In the genomic region with DNA sequence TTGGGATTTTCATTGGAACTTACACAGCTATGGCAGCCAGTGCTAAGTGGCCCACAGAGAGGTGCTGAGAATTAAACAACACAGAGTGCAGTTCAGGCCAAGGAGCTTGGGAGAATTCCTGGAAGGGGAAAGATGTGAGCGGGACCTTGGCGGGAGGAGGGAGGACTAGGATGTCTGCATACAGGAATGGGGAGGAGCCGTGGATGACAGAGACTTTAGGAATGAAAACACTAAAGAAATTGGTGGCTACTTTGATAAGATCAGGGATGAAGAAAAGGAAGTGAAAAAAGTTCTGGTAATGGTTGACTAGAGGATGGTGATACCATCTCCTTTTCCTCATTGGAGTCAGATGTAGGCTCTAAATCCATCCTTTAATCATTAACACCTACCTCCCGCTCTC, we compare ENCODE assay signal across 21 cellular contexts.
DNase-seq lines count a peak whose midpoint lies in the region; ATAC-seq, FAIRE-seq and TF ChIP-seq lines count a peak whose summit lies in the region.
"Had no signal": no experiment of that assay in that cellular context is flagged by ENCODE, and none has a peak within 500 bp of the region (broad histone marks: within the 10 kb centered on the region; RNA-seq: fewer than 3 reads in every experiment).

No MANE protein-coding gene starts in this region.

- peaks cover 0 to 7% (median 0%) of the 10 kb centered on the region in 11 experiments; a peak in 4 of 22 replicates for H3K9me3 ChIP-seq in BLaER1 treated with 17β-estradiol and CSF1 and Interleukin-3, amounts not matched to agents 10 nM and 100 nM (replicated peaks in 1 of 11)
- no peaks in the 10 kb centered on the region for H3K9me3 ChIP-seq in neural progenitor cell (ENCODE audit: low read depth)
- H3K9me3 ChIP-seq: adrenal gland, heart left ventricle had no signal

- H3K36me3 ChIP-seq in BLaER1 treated with 17β-estradiol and CSF1 and Interleukin-3, amounts not matched to agents 10 nM and 100 nM = no peaks in the 10 kb centered on the region
- H3K36me3 ChIP-seq in neural progenitor cell = no peaks in the 10 kb centered on the region
- H3K36me3 ChIP-seq: adrenal gland, heart left ventricle, WERI-Rb-1 had no signal

- FAIRE-seq in RCC 7860 (lab: Jason Lieb, UNC) = peak; percentile 78
- FAIRE-seq: endothelial cell of umbilical vein, urothelium cell line had no signal

- no peaks in the 10 kb centered on the region for H4K20me1 ChIP-seq in BLaER1 treated with 17β-estradiol and CSF1 and Interleukin-3, amounts not matched to agents 10 nM and 100 nM
- H4K20me1 ChIP-seq in neural progenitor cell (ENCODE audit: low read depth) = no peaks in the 10 kb centered on the region

- H3K9ac ChIP-seq in BLaER1 treated with 17β-estradiol and CSF1 and Interleukin-3, amounts not matched to agents 10 nM and 100 nM = 0 out of 22 replicates have a peak overlapping the region, but pooled peaks of 1 of the 11 experiments have one; percentile 6
- no peak overlapping the region for H3K9ac ChIP-seq in neural progenitor cell

- POLR2A ChIA-PET in T-cell (lab: Charles Lee) = no interaction called here

- H3F3A ChIP-seq in neural progenitor cell (ENCODE audit: low read depth) = peaks cover 21% of the 10 kb centered on the region

- H3K27ac Mint-ChIP-seq in neural progenitor cell = no peak overlapping the region
- H3K27ac Mint-ChIP-seq in T-cell = no peak overlapping the region
- no peak overlapping the region for H3K27ac Mint-ChIP-seq in osteocyte (ENCODE audit: unreplicated experiment)
- H3K27ac Mint-ChIP-seq: activated T-helper 17 cell treated with anti-CD3 and anti-CD28 coated beads, Interleukin-2, amount 50 U/mL, for 72 hours; GM23338; stimulated activated naive CD8-positive, alpha-beta T cell treated with anti-CD3 and anti-CD28 coated beads, Interleukin-15, Interleukin-2, amounts not matched to agents 100 ng/mL and 50 ng/mL, for 24 hours had no signal

- H3K9me3 Mint-ChIP-seq in neural progenitor cell (peaks cover 3% of the 10 kb centered on the region), T-cell (peaks cover 0 to 5% (median 0%) of the 10 kb centered on the region in 3 donors), osteocyte (ENCODE audit: unreplicated experiment) (no peaks in the 10 kb centered on the region)

- H3K4me2 ChIP-seq in BLaER1 treated with 17β-estradiol and CSF1 and Interleukin-3, amounts not matched to agents 10 nM and 100 nM = peak overlapping the region in 8 of 11 experiments; percentile 42 to 81 (median 68); a peak in 17 of 22 replicates
- no peak overlapping the region for H3K4me2 ChIP-seq in neural progenitor cell

- peaks cover 37% of the 10 kb centered on the region for H3K4me1 Mint-ChIP-seq in neural progenitor cell
- H3K4me1 Mint-ChIP-seq in T-cell = no peaks in the 10 kb centered on the region
- H3K4me1 Mint-ChIP-seq in osteocyte (ENCODE audit: unreplicated experiment) = peaks cover 39% of the 10 kb centered on the region
- H3K4me1 Mint-ChIP-seq: activated T-helper 17 cell treated with anti-CD3 and anti-CD28 coated beads, Interleukin-2, amount 50 U/mL, for 72 hours had no signal

- H3K79me2 ChIP-seq in neural progenitor cell (ENCODE audit: low read depth) = no peaks in the 10 kb centered on the region

- ATAC-seq in T-cell (replicated peaks in 1 of 4) = no peak
- ATAC-seq: activated T-helper 17 cell treated with anti-CD3 and anti-CD28 coated beads, Interleukin-2, amount 50 U/mL, for 72 hours had no signal

- H2AFZ ChIP-seq in neural progenitor cell (replicated peaks) = no peak overlapping the region

- no peaks in the 10 kb centered on the region for H3K27me3 ChIP-seq in BLaER1 treated with 17β-estradiol and CSF1 and Interleukin-3, amounts not matched to agents 10 nM and 100 nM
- no peaks in the 10 kb centered on the region for H3K27me3 ChIP-seq in neural progenitor cell
- H3K27me3 ChIP-seq: adrenal gland, heart left ventricle had no signal

- CTCF ChIA-PET in T-cell (lab: Charles Lee) = no interaction called here

- H3K27ac ChIP-seq in BLaER1 treated with 17β-estradiol and CSF1 and Interleukin-3, amounts not matched to agents 10 nM and 100 nM = no peak overlapping the region; a peak in 1 of 22 replicates
- H3K27ac ChIP-seq in neural progenitor cell = no peak overlapping the region
- H3K27ac ChIP-seq: adrenal gland, WERI-Rb-1 had no signal

- H3K36me3 Mint-ChIP-seq in neural progenitor cell (no peaks in the 10 kb centered on the region), T-cell (no peaks in the 10 kb centered on the region), osteocyte (ENCODE audit: unreplicated experiment) (no peaks in the 10 kb centered on the region)

- peaks cover 7 to 50% (median 38%) of the 10 kb centered on the region in 10 experiments for H3K4me1 ChIP-seq in BLaER1 treated with 17β-estradiol and CSF1 and Interleukin-3, amounts not matched to agents 10 nM and 100 nM
- peaks cover 26% of the 10 kb centered on the region for H3K4me1 ChIP-seq in neural progenitor cell
- H3K4me1 ChIP-seq: adrenal gland had no signal

- TF ChIP-seq CTCF in fibroblast of pulmonary artery (IDR thresholded peaks at IDR 0.05; ENCODE audit: low read length, missing control alignments) (no peak), neural progenitor cell (IDR thresholded peaks at IDR 0.05) (no peak), osteocyte (IDR thresholded peaks at IDR 0.05) (no peak)

- DNase-seq in RCC 7860 (ENCODE audit: low spot score) = peak; percentile 80
- DNase-seq in fibroblast of pulmonary artery (ENCODE audit: low read depth) = peak; percentile 45
- no peak for DNase-seq in neural progenitor cell (ENCODE audit: low spot score)
- DNase-seq in T-cell = no peak
- no peak for DNase-seq in activated CD4-positive, CD25-positive, alpha-beta regulatory T cell treated with anti-CD3 and anti-CD28 coated beads, Interleukin-2, amount 50 U/mL, for 72 hours
- DNase-seq in osteocyte (ENCODE audit: extremely low spot score, unreplicated experiment) = no peak
- no peak for DNase-seq in NCI-H524 treated with DMSO at 0.1 percent for 48 hours (lab: John Stamatoyannopoulos, UW)
- DNase-seq: activated CD8-positive, alpha-beta memory T cell treated with anti-CD3 and anti-CD28 coated beads for 24 hours; adrenal gland; DMS153; heart left ventricle; NCI-H1930; NCI-H524; posterior cingulate gyrus; WERI-Rb-1 had no signal

- H3K27me3 Mint-ChIP-seq in neural progenitor cell (ENCODE audit: insufficient read depth, low read depth) = peaks cover 13% of the 10 kb centered on the region
- H3K27me3 Mint-ChIP-seq in T-cell = peaks cover 0 to 2% of the 10 kb centered on the region in 2 donors
- H3K27me3 Mint-ChIP-seq in osteocyte (ENCODE audit: unreplicated experiment) = no peaks in the 10 kb centered on the region
- H3K27me3 Mint-ChIP-seq: stimulated activated naive CD8-positive, alpha-beta T cell treated with anti-CD3 and anti-CD28 coated beads, Interleukin-15, Interleukin-2, amounts not matched to agents 100 ng/mL and 50 ng/mL, for 24 hours had no signal

- H3K4me3 ChIP-seq in BLaER1 treated with 17β-estradiol and CSF1 and Interleukin-3, amounts not matched to agents 10 nM and 100 nM = no peak overlapping the region
- H3K4me3 ChIP-seq in fibroblast of pulmonary artery (replicated peaks; ENCODE audit: low read depth, low read length) (no peak overlapping the region), neural progenitor cell (no peak overlapping the region)
- H3K4me3 ChIP-seq: adrenal gland, GM23338, heart left ventricle had no signal

- H3K4me3 Mint-ChIP-seq in neural progenitor cell = peak overlapping the region; percentile 22
- no peak overlapping the region for H3K4me3 Mint-ChIP-seq in T-cell
- H3K4me3 Mint-ChIP-seq in osteocyte (ENCODE audit: unreplicated experiment) = no peak overlapping the region
- H3K4me3 Mint-ChIP-seq: activated T-helper 17 cell treated with anti-CD3 and anti-CD28 coated beads, Interleukin-2, amount 50 U/mL, for 72 hours; GM23338; stimulated activated naive CD8-positive, alpha-beta T cell treated with anti-CD3 and anti-CD28 coated beads, Interleukin-15, Interleukin-2, amounts not matched to agents 100 ng/mL and 50 ng/mL, for 24 hours had no signal

Comparison
In these comparisons a context has a peak if more than half of its experiments do, and no peak if none do; other contexts are left out.
1. DNase-seq: peak in RCC 7860 (single experiment) and fibroblast of pulmonary artery (single experiment); none in neural progenitor cell (single experiment), T-cell (0 of 34), activated CD4-positive, CD25-positive, alpha-beta regulatory T cell treated with anti-CD3 and anti-CD28 coated beads, Interleukin-2, amount 50 U/mL, for 72 hours (single experiment), osteocyte (single experiment) and NCI-H524 treated with DMSO at 0.1 percent for 48 hours (single experiment).